1 cellular context compared by ENCODE assay signal in genomic region chr1:52727114-52727586, GRCh38.
TF ChIP-seq lines count a peak whose summit lies in the region.

No MANE protein-coding gene starts in this region.

TF ChIP-seq in K562, 482 proteins besides CTCF, POLR2A, EP300 and RAD21 (continued from another document and continues in another):
- TF ChIP-seq ZNF512 (tag; IDR thresholded peaks at IDR 0.05) (peak; percentile 74), ZBTB2 (IDR thresholded peaks at IDR 0.05) (0 out of 2 replicates have a peak, but pooled peaks have one; percentile 7), CSDE1 (IDR thresholded peaks at IDR 0.05) (peak in 1 of 2 experiments; percentile 4; a peak in 1 of 4 replicates), AFF4 (CRISPR knock-in tag; IDR thresholded peaks at IDR 0.05) (peak; percentile 16; the same call in 1 of the 2 replicates), ZNF445 (CRISPR knock-in tag; IDR thresholded peaks at IDR 0.05; ENCODE audit: low read depth) (0 out of 2 replicates have a peak, but pooled peaks have one; percentile 19), REST (CRISPR knock-in tag; IDR thresholded peaks at IDR 0.05; ENCODE audit: low read depth) (no peak), SPI1 (IDR thresholded peaks at IDR 0.05; ENCODE audit: borderline replicate concordance, low read depth, low read length) (peak; percentile 43; the same call in 1 of the 2 replicates), MNT (conservative IDR thresholded peaks at IDR 0.05) (peak; percentile 21 to 39; a peak in 2 of 4 replicates), ZNF197 (CRISPR knock-in tag; IDR thresholded peaks at IDR 0.05; ENCODE audit: low read depth) (no peak), ZNF707 (CRISPR knock-in tag; conservative IDR thresholded peaks at IDR 0.05) (0 out of 2 replicates have a peak, but pooled peaks have one; percentile 37), JUN (IDR thresholded peaks at IDR 0.05; ENCODE audit: borderline replicate concordance, low read depth, low read length) (no peak), JUN (CRISPR knock-in tag; IDR thresholded peaks at IDR 0.05; ENCODE audit: borderline replicate concordance) (no peak), ZC3H8 (IDR thresholded peaks at IDR 0.05) (0 out of 2 replicates have a peak, but pooled peaks have one; percentile 5), ZEB2 (IDR thresholded peaks at IDR 0.05) (0 out of 2 replicates have a peak, but pooled peaks have one; percentile 69), UBTF (IDR thresholded peaks at IDR 0.05; ENCODE audit: borderline replicate concordance in 1 of 2, low read depth in 2 of 2, low read length in 2 of 2) (peak; percentile 59 to 78; a peak in 2 of 4 replicates), ZMIZ1 (IDR thresholded peaks at IDR 0.05; ENCODE audit: low read depth in 2 of 2, low read length in 2 of 2) (no peak), NFRKB (IDR thresholded peaks at IDR 0.05; ENCODE audit: low read depth) (peak; percentile 37; the same call in 1 of the 2 replicates)
